ENCODE assay signal across 24 cellular contexts in genomic region chr11:97615541-97615940, GRCh38.
"Had no signal": no experiment of that assay in that cellular context is flagged by ENCODE, and none has a peak within 500 bp of the region (broad histone marks: within the 10 kb centered on the region; RNA-seq: fewer than 3 reads in every experiment).

No MANE protein-coding gene starts in this region.

- H3K27ac ChIP-seq: esophagus muscularis mucosa, hepatocyte, skin epidermis, thoracic aorta, uterus had no signal

- H3K79me2 ChIP-seq: hepatocyte had no signal

- FAIRE-seq: frontal cortex, kidney had no signal

- H3K4me3 ChIP-seq: esophagus muscularis mucosa, hepatocyte, skin epidermis, thoracic aorta, uterus had no signal

- H3K27me3 ChIP-seq: esophagus muscularis mucosa, hepatocyte, uterus had no signal

- H3K9me3 ChIP-seq: uterus had no signal

- DNase-seq: activated B cell treated with CpG ODN at 0.5 μM for 24 hours; activated CD4-positive, alpha-beta T cell treated with anti-CD3 and anti-CD28 coated beads, Interleukin-2, amount 50 U/mL, for 1 hour; activated CD8-positive, alpha-beta T cell treated with anti-CD3 and anti-CD28 coated beads for 36 hours; activated effector memory CD4-positive, alpha-beta T cell treated with Interleukin-2 at 50 U/mL for 16 hours; activated naive CD4-positive, alpha-beta T cell treated with Interleukin-2 at 50 U/mL for 16 hours; anterior cingulate cortex; caudate nucleus; endodermal cell; glutamatergic neuron; kidney; left colon; mammary epithelial cell; retina; stimulated activated CD4-positive, alpha-beta T cell treated with anti-CD3 and anti-CD28 coated beads, Interleukin-12 subunit alpha, Interleukin-12 subunit beta, amount 100 ng/mL, for 4 hours; stimulated activated CD4-positive, alpha-beta T cell treated with anti-CD3 and anti-CD28 coated beads, Interleukin-4, amount 100 ng/mL, for 1 hour; T-helper 17 cell; T1000; trophoblast cell; uterus had no signal

- H3K4me2 ChIP-seq: hepatocyte had no signal

- H3K36me3 ChIP-seq: esophagus muscularis mucosa, thoracic aorta, uterus had no signal

- H3K4me1 ChIP-seq: esophagus muscularis mucosa, uterus had no signal

- H2AFZ ChIP-seq: hepatocyte had no signal
